Comparison of ENCODE assay signal across 11 cellular contexts in genomic region chr20:48620112-48620485, GRCh38.
DNase-seq lines count a peak whose midpoint lies in the region; ATAC-seq and TF ChIP-seq lines count a peak whose summit lies in the region.
"Had no signal": no experiment of that assay in that cellular context is flagged by ENCODE, and none has a peak within 500 bp of the region (broad histone marks: within the 10 kb centered on the region; RNA-seq: fewer than 3 reads in every experiment).

No MANE protein-coding gene starts in this region.

- H3K79me2 ChIP-seq in PC-3 (ENCODE audit: low read length), result no peaks in the 10 kb centered on the region

- DNase-seq in PC-3 (no peak), heart left ventricle (peak in 1 of 5 donors; percentile 41), activated T-cell treated with anti-CD3 and anti-CD28 coated beads for 4 hours (no peak), cerebellum (ENCODE audit: low spot score) (no peak), foreskin fibroblast (no peak), foreskin melanocyte (no peak)

- H3K27me3 ChIP-seq in BLaER1, result no peaks in the 10 kb centered on the region
- H3K27me3 ChIP-seq in PC-3 (ENCODE audit: low read length), result no peaks in the 10 kb centered on the region
- no peaks in the 10 kb centered on the region for H3K27me3 ChIP-seq in heart left ventricle
- no peaks in the 10 kb centered on the region for H3K27me3 ChIP-seq in muscle layer of colon (ENCODE audit: control insufficient read depth in 1 of 2, insufficient read depth in 2 of 2, low read length in 2 of 2)
- H3K27me3 ChIP-seq: SJSA1 had no signal

- WGBS in heart left ventricle, 4 donors, result 32 to 52% (median 42%) methylated on average over 6 to 8 of the region's 8 CpGs

- peaks cover 63% of the 10 kb centered on the region for H3K4me1 ChIP-seq in BLaER1
- H3K4me1 ChIP-seq in PC-3 (ENCODE audit: insufficient read depth, low read length), result peaks cover 25% of the 10 kb centered on the region
- H3K4me1 ChIP-seq in heart left ventricle, result peaks cover 0 to 27% (median 15%) of the 10 kb centered on the region in 12 donors
- peaks cover 23% of the 10 kb centered on the region for H3K4me1 ChIP-seq in muscle layer of colon (ENCODE audit: insufficient read depth, low read length)

- POLR2A ChIA-PET in PC-3 (lab: Charles Lee; ENCODE audit: unreplicated experiment), result interaction anchor here (0.5 kb wide), 1 partner anchor 144 kb away, joined by 3 read pairs; no protein-coding TSS in a partner anchor

- H4K20me1 ChIP-seq in BLaER1, result no peaks in the 10 kb centered on the region
- H4K20me1 ChIP-seq in PC-3 (ENCODE audit: low read length), result no peaks in the 10 kb centered on the region

- H3K36me3 ChIP-seq in BLaER1 (no peaks in the 10 kb centered on the region), PC-3 (ENCODE audit: low read depth, low read length) (no peaks in the 10 kb centered on the region), heart left ventricle (peaks cover 0 to 17% (median under 1%) of the 10 kb centered on the region in 9 donors), muscle layer of colon (ENCODE audit: insufficient read depth, low read length) (no peaks in the 10 kb centered on the region)
- H3K36me3 ChIP-seq: SJSA1 had no signal

- H3K9me3 ChIP-seq in BLaER1 (no peaks in the 10 kb centered on the region), PC-3 (ENCODE audit: low read length) (no peaks in the 10 kb centered on the region), heart left ventricle (no peaks in the 10 kb centered on the region), muscle layer of colon (ENCODE audit: low read length) (no peaks in the 10 kb centered on the region)

- H3K4me3 ChIP-seq in BLaER1 (no peak overlapping the region), PC-3 (ENCODE audit: low read length) (peak overlapping the region; percentile 65; the same call in 1 of the 2 replicates), heart left ventricle (peak overlapping the region in 1 of 12 donors; percentile 37), muscle layer of colon (ENCODE audit: low read depth in 1 of 2, low read length in 2 of 2) (peak overlapping the region; percentile 5 to 47), foreskin fibroblast (ENCODE audit: low read depth in 1 of 2, low read length in 2 of 2) (no peak overlapping the region)
- H3K4me3 ChIP-seq: GM12878, SJSA1 had no signal

- H3F3A ChIP-seq in PC-3 (ENCODE audit: low read length, unreplicated experiment), result no peaks in the 10 kb centered on the region

- CTCF ChIA-PET in PC-3 (lab: Charles Lee), result interaction anchor here (0.6 to 2.1 kb wide), 22 partner anchors 38 to 1439 kb away, joined by 3 to 24 read pairs (median 4); no protein-coding TSS in a partner anchor

- no peak overlapping the region for H3K9ac ChIP-seq in BLaER1
- H3K9ac ChIP-seq in PC-3 (ENCODE audit: low read length), result peak overlapping the region; percentile 84; the same call in 1 of the 2 replicates
- H3K9ac ChIP-seq in muscle layer of colon (ENCODE audit: low read length), result no peak overlapping the region
- H3K9ac ChIP-seq: KMS-11 had no signal

- peak overlapping the region; percentile 58 for H2AFZ ChIP-seq in PC-3 (ENCODE audit: low read length)

- ATAC-seq in PC-3 (peak; percentile 25), heart left ventricle (peak; percentile 1 to 33 (median 4))

- TF ChIP-seq POLR2A in heart left ventricle (IDR thresholded peaks at IDR 0.05), result no peak

- H3K9me2 ChIP-seq in PC-3 (replicated peaks; ENCODE audit: low read length), result no peaks in the 10 kb centered on the region

- intact Hi-C loops in PC-3 (cut with micrococcal nuclease), result loop anchor here (1.0 to 5.0 kb wide), 6 partner anchors 59 to 957 kb away; no protein-coding TSS in a partner anchor
- intact Hi-C loops in heart left ventricle (cut with DNase I), result loop anchor here (1.0 to 10.0 kb wide), 15 partner anchors 763 to 1875 kb away; partner anchors contain the start of gene SULF2 (in 1 of the 10)

- BruUV-seq in PC-3 (replicated peaks; lab: Mats Ljungman, UMichigan), result no TSS peak

- H3K4me2 ChIP-seq in BLaER1 (peak overlapping the region; percentile 79), PC-3 (ENCODE audit: low read length) (peak overlapping the region; percentile 79)

- H3K27ac ChIP-seq in BLaER1, result no peak overlapping the region
- peak overlapping the region; percentile 92 for H3K27ac ChIP-seq in PC-3 (ENCODE audit: low read length)
- H3K27ac ChIP-seq in heart left ventricle, result no peak overlapping the region
- no peak overlapping the region for H3K27ac ChIP-seq in muscle layer of colon (ENCODE audit: low read depth, low read length)
- H3K27ac ChIP-seq: KMS-11, SJSA1 had no signal

- TF ChIP-seq CTCF in PC-3 (conservative IDR thresholded peaks at IDR 0.05; ENCODE audit: low read depth, low read length) (no peak), heart left ventricle (IDR thresholded peaks at IDR 0.05) (no peak), foreskin fibroblast (IDR thresholded peaks at IDR 0.05; ENCODE audit: low read depth, low read length) (no peak)

Comparison
In these comparisons a context has a peak if more than half of its experiments do, and no peak if none do; other contexts are left out.
1. H3K4me3 ChIP-seq: peak in PC-3 (single experiment) and muscle layer of colon (2 of 2); none in BLaER1 (single experiment) and foreskin fibroblast (0 of 2).